In the genomic region with DNA sequence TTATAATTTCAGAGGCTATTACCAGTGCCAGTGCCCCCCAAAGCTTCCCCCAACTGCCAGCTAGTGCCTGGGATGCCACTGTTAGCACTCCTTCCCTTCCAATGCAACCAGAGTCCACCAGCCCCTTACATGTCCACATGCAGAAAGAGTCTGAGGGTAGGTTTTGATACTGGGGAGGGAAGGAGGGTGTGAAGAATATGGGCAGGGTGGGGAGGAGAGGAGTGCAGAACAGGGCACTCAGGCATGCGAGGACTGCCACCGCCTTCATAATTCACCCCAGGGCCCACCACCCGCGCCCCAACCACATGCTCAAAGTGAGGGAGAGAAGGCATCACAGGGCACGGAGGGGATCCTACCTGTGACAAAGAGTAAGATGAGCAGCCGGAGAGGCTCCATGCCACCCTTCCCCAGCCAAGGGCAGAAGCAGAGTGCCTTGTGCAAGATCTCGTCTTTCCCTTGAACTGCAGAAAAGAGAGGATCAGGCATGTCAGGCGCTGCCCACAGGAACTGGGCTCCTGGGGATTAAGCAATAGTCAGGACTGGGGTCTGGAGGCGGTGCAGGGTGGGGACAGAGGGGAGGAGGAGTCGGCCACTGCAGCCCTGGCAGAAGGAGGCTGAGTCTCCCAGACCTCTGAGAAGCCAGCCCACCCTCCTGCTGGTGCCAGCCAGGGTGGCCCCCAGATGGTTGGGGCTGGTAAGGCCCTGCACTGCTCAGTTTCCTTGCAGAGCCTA, we compare ENCODE assay signal across 22 cellular contexts. TPM values are rescaled to one million over a fixed set of nuclear protein-coding genes. Genes with fewer than 3 reads are reported as not detected.
DNase-seq lines count a peak whose midpoint lies in the region; ATAC-seq and TF ChIP-seq lines count a peak whose summit lies in the region.
"Had no signal": no experiment of that assay in that cellular context is flagged by ENCODE, and none has a peak within 500 bp of the region (broad histone marks: within the 10 kb centered on the region; RNA-seq: fewer than 3 reads in every experiment).

A gene (minus strand): TSS at position 430 of the 732 bp plus-strand sequence. CDS start 34 bp downstream, at position 396.

- peak within 1 kb of the TSS; percentile 55 to 79 for H3K4me3 Mint-ChIP-seq in CD14-positive monocyte
- H3K4me3 Mint-ChIP-seq: activated naive CD8-positive, alpha-beta T cell treated with anti-CD3 and anti-CD28 coated beads for 36 hours; activated T-helper 17 cell treated with anti-CD3 and anti-CD28 coated beads, Interleukin-2, amount 50 U/mL, for 72 hours; neural progenitor cell had no signal

- H3K9me3 ChIP-seq in SJCRH30 (replicated peaks) = no peaks in the 10 kb centered on the region
- H3K9me3 ChIP-seq: mucosa of descending colon, testis had no signal

- TF ChIP-seq POLR2A in NB4 (IDR thresholded peaks at IDR 0.05; ENCODE audit: extremely low read depth, insufficient read length) = no peak

- no peaks in the 10 kb centered on the region for H3K27me3 ChIP-seq in SJCRH30
- H3K27me3 ChIP-seq: neural progenitor cell, testis had no signal

- peaks cover 34% of the 10 kb centered on the region for H3K4me1 Mint-ChIP-seq in CD14-positive monocyte
- H3K4me1 Mint-ChIP-seq: activated naive CD8-positive, alpha-beta T cell treated with anti-CD3 and anti-CD28 coated beads for 36 hours; activated T-helper 17 cell treated with anti-CD3 and anti-CD28 coated beads, Interleukin-2, amount 50 U/mL, for 72 hours; neural progenitor cell had no signal

- H3K4me1 ChIP-seq in SJCRH30 = peaks cover 29% of the 10 kb centered on the region
- H3K4me1 ChIP-seq: neural progenitor cell, testis had no signal

- no peak within 1 kb of the TSS for H3K27ac ChIP-seq in SJCRH30
- H3K27ac ChIP-seq: epithelial cell of prostate, neural progenitor cell, testis had no signal

- peak within 1 kb of the TSS in 3 of 7 donors; percentile 11 to 75 (median 51) for H3K27ac Mint-ChIP-seq in CD14-positive monocyte
- H3K27ac Mint-ChIP-seq: activated naive CD8-positive, alpha-beta T cell treated with anti-CD3 and anti-CD28 coated beads for 36 hours; activated T-helper 17 cell treated with anti-CD3 and anti-CD28 coated beads, Interleukin-2, amount 50 U/mL, for 72 hours; neural progenitor cell had no signal

- ATAC-seq in HG03439 (IDR thresholded peaks at IDR 0.05; ENCODE audit: unreplicated experiment) = no peak
- ATAC-seq: activated T-helper 17 cell treated with anti-CD3 and anti-CD28 coated beads, Interleukin-2, amount 50 U/mL, for 72 hours; mucosa of descending colon; PC-3 had no signal

- peaks cover 2 to 10% (median 3%) of the 10 kb centered on the region in 3 donors for H3K27me3 Mint-ChIP-seq in CD14-positive monocyte (ENCODE audit: low read depth in 3 of 3)
- H3K27me3 Mint-ChIP-seq: activated T-helper 17 cell treated with anti-CD3 and anti-CD28 coated beads, Interleukin-2, amount 50 U/mL, for 72 hours had no signal

- no peaks in the 10 kb centered on the region for H3K36me3 ChIP-seq in SJCRH30
- H3K36me3 ChIP-seq: neural progenitor cell had no signal

- DNase-seq in CD14-positive monocyte (ENCODE audit: low spot score) = no peak
- peak; percentile 56 for DNase-seq in NB4 (ENCODE audit: low read depth)
- peak; percentile 52 for DNase-seq in ecto neural progenitor cell (ENCODE audit: low spot score)
- no peak for DNase-seq in occipital lobe (lab: John Stamatoyannopoulos, UW)
- no peak for DNase-seq in SJCRH30
- DNase-seq in GM19240 (ENCODE audit: insufficient read length, low spot score) = no peak
- no peak for DNase-seq in cortex of kidney (lab: John Stamatoyannopoulos, UW)
- DNase-seq: activated CD4-positive, alpha-beta T cell treated with anti-CD3 and anti-CD28 coated beads for 1 hour; activated naive CD8-positive, alpha-beta T cell treated with anti-CD3 and anti-CD28 coated beads for 36 hours; dermis blood vessel endothelial cell; DMS79 treated with DMSO at 0.1 percent for 48 hours; KG1; mucosa of descending colon; NCI-H1105; PC-3; retina; T-helper 9 cell; testis had no signal

- TF ChIP-seq CTCF in CD14-positive monocyte (IDR thresholded peaks at IDR 0.05) = no peak
- no peak for TF ChIP-seq CTCF in NB4 (IDR thresholded peaks at IDR 0.05; ENCODE audit: low read depth, low read length)

- H3K36me3 Mint-ChIP-seq in CD14-positive monocyte = peaks cover 0 to 2% of the 10 kb centered on the region in 2 donors
- H3K36me3 Mint-ChIP-seq: activated naive CD8-positive, alpha-beta T cell treated with anti-CD3 and anti-CD28 coated beads for 36 hours; neural progenitor cell had no signal

- intact Hi-C loops in CD14-positive monocyte (cut with micrococcal nuclease) = no loop called here

- H3K9me3 Mint-ChIP-seq in CD14-positive monocyte = peaks cover 0 to 3% (median 0%) of the 10 kb centered on the region in 7 donors
- H3K9me3 Mint-ChIP-seq: activated naive CD8-positive, alpha-beta T cell treated with anti-CD3 and anti-CD28 coated beads for 36 hours; activated T-helper 17 cell treated with anti-CD3 and anti-CD28 coated beads, Interleukin-2, amount 50 U/mL, for 72 hours; neural progenitor cell had no signal

- no peak within 1 kb of the TSS for H3K4me3 ChIP-seq in NB4 (ENCODE audit: low read depth, low read length)
- no peak within 1 kb of the TSS for H3K4me3 ChIP-seq in SJCRH30
- H3K4me3 ChIP-seq: mucosa of descending colon, neural progenitor cell, testis had no signal

RNA-seq across cellular contexts. Expression of the gene that starts here (rescaled TPM):
- under 1 TPM; 0.54 to 0.78 TPM for polyA plus RNA-seq in CD14-positive monocyte
- 10.5 TPM for total RNA-seq in occipital lobe
- 0.61 and 0.71 TPM in 2 replicates for total RNA-seq in SJCRH30 (2014; rRNA removed; shearing (Covaris generic))
- total RNA-seq: activated naive CD8-positive, alpha-beta T cell treated with anti-CD3 and anti-CD28 coated beads for 36 hours; activated T-helper 17 cell treated with anti-CD3 and anti-CD28 coated beads, Interleukin-2, amount 50 U/mL, for 72 hours; dermis blood vessel endothelial cell; PC-3 had no signal

Comparison
In these comparisons a context has a peak if more than half of its experiments do, and no peak if none do; other contexts are left out.
1. DNase-seq: peak in NB4 (single experiment) and ecto neural progenitor cell (single experiment); none in CD14-positive monocyte (single experiment), occipital lobe (single experiment), SJCRH30 (0 of 2), GM19240 (single experiment) and cortex of kidney (single experiment).